Comparison of ENCODE assay signal across 14 cellular contexts in genomic region chr5:135173662-135174290, GRCh38.
"Had no signal": no experiment of that assay in that cellular context is flagged by ENCODE, and none has a peak within 500 bp of the region (broad histone marks: within the 10 kb centered on the region; RNA-seq: fewer than 3 reads in every experiment).

No MANE protein-coding gene starts in this region.

- H3K4me1 ChIP-seq: lower lobe of right lung, thyroid gland, vagina had no signal

- H3K9me3 ChIP-seq: lower lobe of right lung, thyroid gland, vagina had no signal

- H3K27me3 ChIP-seq: thyroid gland, vagina had no signal

- H3K4me3 ChIP-seq: coronary artery, lower lobe of right lung, thyroid gland, vagina had no signal

- DNase-seq: activated CD4-positive, alpha-beta T cell treated with anti-CD3 and anti-CD28 coated beads for 48 hours; activated CD8-positive, alpha-beta memory T cell treated with anti-CD3 and anti-CD28 coated beads, Interleukin-2, amount 50 U/mL, for 48 hours; activated CD8-positive, alpha-beta T cell treated with anti-CD3 and anti-CD28 coated beads, Interleukin-2, amount 10 ng/mL, durations not matched to agents 7 days and 5 days; activated naive CD8-positive, alpha-beta T cell treated with anti-CD3 and anti-CD28 coated beads, Interleukin-2, amount 50 U/mL, for 24 hours; central memory CD4-positive, alpha-beta T cell; effector CD8-positive, alpha-beta T cell; lower lobe of right lung; naive B cell; right cardiac atrium; small intestine; thyroid gland had no signal

- H3K27ac Mint-ChIP-seq: activated CD8-positive, alpha-beta T cell treated with anti-CD3 and anti-CD28 coated beads, Interleukin-2, amount 10 ng/mL, durations not matched to agents 7 days and 5 days; activated naive CD8-positive, alpha-beta T cell treated with anti-CD3 and anti-CD28 coated beads, Interleukin-2, amount 50 U/mL, for 24 hours; WTC11 had no signal

- H3K27ac ChIP-seq: coronary artery, lower lobe of right lung, thyroid gland, vagina had no signal

- H3K9me3 Mint-ChIP-seq: activated naive CD8-positive, alpha-beta T cell treated with anti-CD3 and anti-CD28 coated beads, Interleukin-2, amount 50 U/mL, for 24 hours; WTC11 had no signal

- H3K36me3 Mint-ChIP-seq: naive B cell, WTC11 had no signal

- ATAC-seq: activated CD8-positive, alpha-beta T cell treated with anti-CD3 and anti-CD28 coated beads, Interleukin-2, amount 10 ng/mL, durations not matched to agents 7 days and 5 days; activated naive CD8-positive, alpha-beta T cell treated with anti-CD3 and anti-CD28 coated beads, Interleukin-2, amount 50 U/mL, for 24 hours; lower lobe of right lung; right cardiac atrium had no signal

- H3K36me3 ChIP-seq: lower lobe of right lung, thyroid gland, vagina had no signal
